8 cellular contexts compared by ENCODE assay signal in genomic region chr12:133129368-133130037, GRCh38. TPM values are rescaled to one million over a fixed set of nuclear protein-coding genes. Genes with fewer than 3 reads are reported as not detected.
A peak's percentile ranks its signal among the peaks of the same experiment; 100 is the strongest.
DNase-seq lines count a peak whose midpoint lies in the region; FAIRE-seq and TF ChIP-seq lines count a peak whose summit lies in the region.

No MANE protein-coding gene starts in this region.

- peak overlapping the region; percentile 65 for H3K4me3 ChIP-seq in MM.1S (ENCODE audit: low read length)
- peak overlapping the region; percentile 87 for H3K4me3 ChIP-seq in astrocyte of the cerebellum (ENCODE audit: low read depth, low read length)
- peak overlapping the region; percentile 63 to 89 for H3K4me3 ChIP-seq in kidney (ENCODE audit: low read length in 2 of 2)
- H3K4me3 ChIP-seq in stomach smooth muscle (ENCODE audit: low read length in 2 of 2): peak overlapping the region; percentile 87 to 97

- H3K27ac ChIP-seq in MM.1S (ENCODE audit: low read length) (peak overlapping the region; percentile 86; the same call in 1 of the 2 replicates), kidney (ENCODE audit: low read depth in 2 of 2, low read length in 2 of 2) (peak overlapping the region; percentile 92 to 98), stomach smooth muscle (ENCODE audit: low read length) (peak overlapping the region; percentile 94)

- H3K27me3 ChIP-seq in MM.1S (replicated peaks; ENCODE audit: insufficient read depth, low read length) (no peaks in the 10 kb centered on the region), stomach smooth muscle (ENCODE audit: control insufficient read depth in 1 of 2, insufficient read depth in 2 of 2, low read length in 2 of 2) (no peaks in the 10 kb centered on the region)

- no peaks in the 10 kb centered on the region for H4K20me1 ChIP-seq in MM.1S (ENCODE audit: insufficient read depth, low read length)

- FAIRE-seq in kidney (lab: Jason Lieb, UNC): no peak

- H3K4me2 ChIP-seq in MM.1S (ENCODE audit: low read depth, low read length): peak overlapping the region; percentile 37; the same call in 1 of the 2 replicates

- H3K36me3 ChIP-seq in MM.1S (replicated peaks; ENCODE audit: insufficient read depth, low read length) (no peaks in the 10 kb centered on the region), kidney (ENCODE audit: control insufficient read depth in 1 of 2, insufficient read depth in 2 of 2, low read length in 2 of 2) (peaks cover 3 to 11% of the 10 kb centered on the region in 2 donors), stomach smooth muscle (ENCODE audit: control insufficient read depth in 2 of 2, insufficient read depth in 2 of 2, low read length in 2 of 2) (peaks cover 10% of the 10 kb centered on the region in 2 donors)

- H3K4me1 ChIP-seq in MM.1S (ENCODE audit: low read length) (no peaks in the 10 kb centered on the region), kidney (ENCODE audit: control insufficient read depth in 1 of 2, insufficient read depth in 1 of 2, low read depth in 1 of 2, low read length in 2 of 2) (no peaks in the 10 kb centered on the region), stomach smooth muscle (ENCODE audit: control insufficient read depth, insufficient read depth, low read length) (no peaks in the 10 kb centered on the region)

- in situ Hi-C loops in astrocyte of the cerebellum (cut with HindIII; ENCODE audit: low sequenced_read_pairs): no loop called here

- intact Hi-C loops in kidney (cut with DNase I): no loop called here

- H2AFZ ChIP-seq in MM.1S (ENCODE audit: low read length): peak overlapping the region; percentile 63

- no peak for TF ChIP-seq CTCF in MM.1S (IDR thresholded peaks at IDR 0.05; ENCODE audit: low read length)
- TF ChIP-seq CTCF in astrocyte of the cerebellum (IDR thresholded peaks at IDR 0.05; ENCODE audit: low read depth, low read length, missing control alignments): no peak
- TF ChIP-seq CTCF in kidney (IDR thresholded peaks at IDR 0.05; ENCODE audit: borderline replicate concordance, extremely low read depth, insufficient read depth): no peak

- DNase-seq in NCI-H2107 treated with DMSO at 0.1 percent for 48 hours (lab: John Stamatoyannopoulos, UW; ENCODE audit: unreplicated experiment) (peak; percentile 28), NCI-H2107 (lab: John Stamatoyannopoulos, UW) (no peak), MM.1S (no peak), astrocyte of the cerebellum (ENCODE audit: low read depth) (no peak), kidney (no peak), cerebellum (ENCODE audit: low spot score) (no peak), cortex of kidney (lab: John Stamatoyannopoulos, UW) (no peak)

- H3K9ac ChIP-seq in MM.1S (ENCODE audit: low read length) (peak overlapping the region; percentile 51; the same call in 1 of the 2 replicates), kidney (ENCODE audit: low read length in 2 of 2) (peak overlapping the region; percentile 46 to 75), stomach smooth muscle (ENCODE audit: low read length in 2 of 2) (peak overlapping the region; percentile 80 to 98)

- H3K9me3 ChIP-seq in MM.1S (replicated peaks; ENCODE audit: insufficient read depth, low read length) (no peaks in the 10 kb centered on the region), kidney (ENCODE audit: control insufficient read depth in 1 of 2, low read length in 2 of 2) (peaks cover 17 to 35% of the 10 kb centered on the region in 2 donors), stomach smooth muscle (ENCODE audit: control insufficient read depth in 2 of 2, low read length in 2 of 2) (peaks cover 27 to 35% of the 10 kb centered on the region in 2 donors)

- 0 out of 2 replicates have a peak, but pooled peaks cover 5% of the 10 kb centered on the region for H3F3A ChIP-seq in MM.1S (ENCODE audit: insufficient read depth, low read length)

- no peaks in the 10 kb centered on the region for H3K9me2 ChIP-seq in MM.1S (replicated peaks; ENCODE audit: insufficient read depth, low read length)

- H3K79me2 ChIP-seq in MM.1S (ENCODE audit: low read length): no peaks in the 10 kb centered on the region

RNA-seq across cellular contexts. Expression of gene ZNF891, which starts 0.6 kb away (rescaled TPM):
- 3.1 TPM for total RNA-seq in kidney
- 0.39 TPM for polyA plus RNA-seq in kidney (ENCODE audit: insufficient read depth, low read depth, low replicate concordance)
- total RNA-seq in cerebellum: 17.6 TPM

RNA-seq across cellular contexts. Expression of gene ZNF10, which starts 0.9 kb away (rescaled TPM):
- total RNA-seq in kidney (15.1 TPM), cerebellum (29.8 TPM)
- polyA plus RNA-seq in kidney (ENCODE audit: insufficient read depth, low read depth, low replicate concordance): 4.6 TPM

RNA-seq across cellular contexts. Expression of gene ZNF140, which starts 48.8 kb away (rescaled TPM):
- total RNA-seq in kidney (20.4 TPM), cerebellum (47.7 TPM)
- 14.1 TPM for polyA plus RNA-seq in kidney (ENCODE audit: insufficient read depth, low read depth, low replicate concordance)

RNA-seq across cellular contexts. Expression of gene ZNF268, which starts 51.8 kb away (rescaled TPM):
- total RNA-seq in kidney (33.4 TPM), cerebellum (37.4 TPM)
- polyA plus RNA-seq in kidney (ENCODE audit: insufficient read depth, low read depth, low replicate concordance): 6.7 TPM
